29 cellular contexts compared by ENCODE assay signal in genomic region chr2:217828336-217828735, GRCh38.
DNase-seq lines count a peak whose midpoint lies in the region; ATAC-seq and TF ChIP-seq lines count a peak whose summit lies in the region.
"Had no signal": no experiment of that assay in that cellular context is flagged by ENCODE, and none has a peak within 500 bp of the region (broad histone marks: within the 10 kb centered on the region; RNA-seq: fewer than 3 reads in every experiment).

No MANE protein-coding gene starts in this region.

- H3K9me3 Mint-ChIP-seq in dendritic cell treated with granulocyte-macrophage colony-stimulating factor and Interleukin-4, amounts not matched to agents 40 ng/mL and 50 ng/mL, for 4 days: no peaks in the 10 kb centered on the region
- no peaks in the 10 kb centered on the region for H3K9me3 Mint-ChIP-seq in H9
- H3K9me3 Mint-ChIP-seq: activated naive CD4-positive, alpha-beta T cell treated with anti-CD3 and anti-CD28 coated beads, Interleukin-2, amount 50 U/mL, for 72 hours; activated T-helper 17 cell treated with anti-CD3 and anti-CD28 coated beads, Interleukin-2, amount 50 U/mL, for 72 hours; naive thymus-derived CD4-positive, alpha-beta T cell had no signal

- peaks cover 18% of the 10 kb centered on the region for H3K4me1 ChIP-seq in GM23248 (ENCODE audit: insufficient read depth)
- peaks cover 20 to 28% of the 10 kb centered on the region in 2 donors for H3K4me1 ChIP-seq in lung (ENCODE audit: control insufficient read depth in 2 of 2, insufficient read depth in 2 of 2, low read length in 2 of 2)
- peaks cover 10 to 66% (median 37%) of the 10 kb centered on the region in 4 donors for H3K4me1 ChIP-seq in stomach
- H3K4me1 ChIP-seq in H9 (ENCODE audit: insufficient read depth, low read length): no peaks in the 10 kb centered on the region
- H3K4me1 ChIP-seq: BE2C, HAP-1 had no signal

- H4K20me1 ChIP-seq in GM23248 (ENCODE audit: insufficient read depth): no peaks in the 10 kb centered on the region
- H4K20me1 ChIP-seq in H9 (ENCODE audit: control insufficient read depth, insufficient read depth, insufficient read length): no peaks in the 10 kb centered on the region

- no peak for TF ChIP-seq POLR2A in stomach (IDR thresholded peaks at IDR 0.05)

- no peak overlapping the region for H2AK5ac ChIP-seq in H9 (ENCODE audit: insufficient read length, low read length)

- no peak overlapping the region for H3K18ac ChIP-seq in H9 (ENCODE audit: insufficient read length, low read depth, low read length)

- H2BK12ac ChIP-seq in H9 (ENCODE audit: insufficient read length, low read depth, low read length): no peak overlapping the region

- DNase-seq in GM23248: no peak
- DNase-seq in lung (ENCODE audit: low spot score): no peak
- no peak for DNase-seq in stomach
- no peak for DNase-seq in H9
- no peak for DNase-seq in T-helper 9 cell
- no peak for DNase-seq in DMS153 treated with DMSO at 0.1 percent for 48 hours (lab: John Stamatoyannopoulos, UW; ENCODE audit: unreplicated experiment)
- DNase-seq: activated CD4-positive, alpha-beta T cell treated with anti-CD3 and anti-CD28 coated beads, Interleukin-2, amount 50 U/mL, for 48 hours; activated CD4-positive, CD25-positive, alpha-beta regulatory T cell; activated CD8-positive, alpha-beta memory T cell treated with anti-CD3 and anti-CD28 coated beads, Interleukin-2, amount 50 U/mL, for 4 hours; BE2C; effector memory CD4-positive, alpha-beta T cell; islet precursor cell; mesendoderm; naive thymus-derived CD4-positive, alpha-beta T cell; NCI-H2171; NCI-H524; occipital lobe; PC-3; retina; SIG-M5; stimulated activated naive CD4-positive, alpha-beta T cell treated with Interleukin-2 at 50 U/mL for 16 hours; SW 1271 had no signal

- no peaks in the 10 kb centered on the region for H3K79me1 ChIP-seq in H9 (ENCODE audit: insufficient read depth, low read depth, low read length, poor library complexity, severe bottlenecking)

- no peak overlapping the region for H3K56ac ChIP-seq in H9 (ENCODE audit: insufficient read length, low read depth, low read length)

- H4K5ac ChIP-seq in H9 (ENCODE audit: insufficient read length, low read depth, low read length): no peak overlapping the region

- H4K91ac ChIP-seq in H9 (ENCODE audit: insufficient read length, low read depth, low read length): no peak overlapping the region

- H3K23me2 ChIP-seq in H9 (ENCODE audit: insufficient read length, low read depth, low read length, poor library complexity, severe bottlenecking): no peaks in the 10 kb centered on the region

- H3K9ac ChIP-seq in GM23248 (peak overlapping the region; percentile 31; the same call in 1 of the 2 replicates), H9 (ENCODE audit: extremely low read depth, insufficient read length, low read length) (no peak overlapping the region)

- H3K36me3 ChIP-seq in GM23248 (ENCODE audit: low read depth) (peaks cover 21% of the 10 kb centered on the region), lung (ENCODE audit: control insufficient read depth in 2 of 2, insufficient read depth in 2 of 2, low read length in 2 of 2) (peaks cover 20 to 58% of the 10 kb centered on the region in 2 donors), stomach (peaks cover 40 to 82% (median 70%) of the 10 kb centered on the region in 4 donors)
- H3K36me3 ChIP-seq: HAP-1 had no signal

- no peak overlapping the region for H3K23ac ChIP-seq in H9 (ENCODE audit: insufficient read length, low read depth, low read length)

- TF ChIP-seq CTCF in lung (IDR thresholded peaks at IDR 0.05; ENCODE audit: control extremely low read depth, extremely low read depth) (no peak), stomach (IDR thresholded peaks at IDR 0.05) (no peak), H9 (conservative IDR thresholded peaks at IDR 0.05) (no peak)

- in situ Hi-C loops in GM23248 (cut with MboI): no loop called here

- no peak overlapping the region for H3T11ph ChIP-seq in H9 (ENCODE audit: low read length)

- H3K9me3 ChIP-seq in GM23248 (ENCODE audit: low read depth) (no peaks in the 10 kb centered on the region), lung (ENCODE audit: control insufficient read depth in 2 of 2, insufficient read depth in 1 of 2, low read length in 1 of 2) (no peaks in the 10 kb centered on the region), stomach (no peaks in the 10 kb centered on the region), H9 (ENCODE audit: control insufficient read depth, low read depth, low read length) (no peaks in the 10 kb centered on the region)
- H3K9me3 ChIP-seq: BE2C, HAP-1 had no signal

- peak overlapping the region; percentile 90 for H3K27ac Mint-ChIP-seq in dendritic cell treated with granulocyte-macrophage colony-stimulating factor and Interleukin-4, amounts not matched to agents 40 ng/mL and 50 ng/mL, for 4 days
- H3K27ac Mint-ChIP-seq in H9: no peak overlapping the region; a peak in 1 of 7 replicates
- H3K27ac Mint-ChIP-seq: activated naive CD4-positive, alpha-beta T cell treated with anti-CD3 and anti-CD28 coated beads, Interleukin-2, amount 50 U/mL, for 72 hours; activated T-helper 17 cell treated with anti-CD3 and anti-CD28 coated beads, Interleukin-2, amount 50 U/mL, for 72 hours; naive thymus-derived CD4-positive, alpha-beta T cell had no signal

- H3K27ac ChIP-seq in GM23248: peak overlapping the region; percentile 51
- H3K27ac ChIP-seq in lung (ENCODE audit: low read depth in 1 of 2, low read length in 1 of 2): peak overlapping the region; percentile 68 to 86
- peak overlapping the region in 4 of 5 donors; percentile 38 to 67 (median 56) for H3K27ac ChIP-seq in stomach
- no peak overlapping the region for H3K27ac ChIP-seq in H9 (ENCODE audit: insufficient read length, low read depth, low read length)
- H3K27ac ChIP-seq: HL-60 had no signal

- H3K79me2 ChIP-seq in GM23248 (ENCODE audit: insufficient read depth) (peaks cover 30% of the 10 kb centered on the region), H9 (ENCODE audit: insufficient read depth, low read length) (no peaks in the 10 kb centered on the region)

- peaks cover 22% of the 10 kb centered on the region for H3F3A ChIP-seq in GM23248 (ENCODE audit: insufficient read depth)

- H2BK5ac ChIP-seq in H9 (ENCODE audit: insufficient read length, low read length): no peak overlapping the region

- H2AFZ ChIP-seq in GM23248 (no peak overlapping the region), H9 (ENCODE audit: low read length) (no peak overlapping the region)

- intact Hi-C loops in dendritic cell treated with granulocyte-macrophage colony-stimulating factor and Interleukin-4, amounts not matched to agents 40 ng/mL and 50 ng/mL, for 4 days (cut with micrococcal nuclease): no loop called here
- intact Hi-C loops in stomach (cut with DNase I; ENCODE audit: low total_unique reads): no loop called here

- H4K8ac ChIP-seq in H9 (replicated peaks; ENCODE audit: insufficient read length, low read depth, low read length): no peak overlapping the region

- peaks cover 67% of the 10 kb centered on the region for H3K36me3 Mint-ChIP-seq in dendritic cell treated with granulocyte-macrophage colony-stimulating factor and Interleukin-4, amounts not matched to agents 40 ng/mL and 50 ng/mL, for 4 days (ENCODE audit: low read depth)
- H3K36me3 Mint-ChIP-seq in H9 (ENCODE audit: insufficient read depth in 1 of 3, low read depth in 3 of 3): no peaks in the 10 kb centered on the region
- H3K36me3 Mint-ChIP-seq: activated naive CD4-positive, alpha-beta T cell treated with anti-CD3 and anti-CD28 coated beads, Interleukin-2, amount 50 U/mL, for 72 hours; naive thymus-derived CD4-positive, alpha-beta T cell had no signal

- TF ChIP-seq EP300 in stomach (IDR thresholded peaks at IDR 0.05): no peak

- H3K4me3 ChIP-seq in GM23248 (no peak overlapping the region), lung (no peak overlapping the region), stomach (no peak overlapping the region)
- H3K4me3 ChIP-seq: HAP-1 had no signal

- H2BK120ac ChIP-seq in H9 (ENCODE audit: low read depth, low read length, poor library complexity, severe bottlenecking): no peak overlapping the region

- no peak overlapping the region for H2BK20ac ChIP-seq in H9 (ENCODE audit: low read depth, low read length, poor library complexity, severe bottlenecking)

- H3K27me3 Mint-ChIP-seq in dendritic cell treated with granulocyte-macrophage colony-stimulating factor and Interleukin-4, amounts not matched to agents 40 ng/mL and 50 ng/mL, for 4 days: peaks cover 15% of the 10 kb centered on the region
- H3K27me3 Mint-ChIP-seq in H9 (ENCODE audit: low read depth): peaks cover 4% of the 10 kb centered on the region; the same call in 1 of the 2 replicates

- H3K4me3 Mint-ChIP-seq in dendritic cell treated with granulocyte-macrophage colony-stimulating factor and Interleukin-4, amounts not matched to agents 40 ng/mL and 50 ng/mL, for 4 days: no peak overlapping the region
- H3K4me3 Mint-ChIP-seq in H9: no peak overlapping the region
- H3K4me3 Mint-ChIP-seq: activated T-helper 17 cell treated with anti-CD3 and anti-CD28 coated beads, Interleukin-2, amount 50 U/mL, for 72 hours; naive thymus-derived CD4-positive, alpha-beta T cell had no signal

- H3K4ac ChIP-seq in H9 (ENCODE audit: low read depth, low read length): no peak overlapping the region

- H3K9me2 ChIP-seq in GM23248 (ENCODE audit: insufficient read depth): no peaks in the 10 kb centered on the region

- no peak overlapping the region for H3K4me2 ChIP-seq in GM23248 (ENCODE audit: unreplicated experiment)
- H3K4me2 ChIP-seq in H9 (ENCODE audit: insufficient read depth, insufficient read length, low read length): no peak overlapping the region

- H2BK15ac ChIP-seq in H9 (ENCODE audit: low read depth, low read length): no peak overlapping the region

- no peak overlapping the region for H3K14ac ChIP-seq in H9 (ENCODE audit: insufficient read depth, low read length)

- ATAC-seq in lung (ENCODE audit: insufficient read depth, low FRiP score) (no peak), GM19023 (IDR thresholded peaks at IDR 0.05; ENCODE audit: unreplicated experiment) (no peak)
- ATAC-seq: activated naive CD4-positive, alpha-beta T cell treated with anti-CD3 and anti-CD28 coated beads, Interleukin-2, amount 50 U/mL, for 72 hours; activated T-helper 17 cell treated with anti-CD3 and anti-CD28 coated beads, Interleukin-2, amount 50 U/mL, for 72 hours; esophagus mucosa; naive thymus-derived CD4-positive, alpha-beta T cell; PC-3 had no signal

- no peaks in the 10 kb centered on the region for H3K27me3 ChIP-seq in GM23248 (replicated peaks; ENCODE audit: insufficient read depth)
- no peaks in the 10 kb centered on the region for H3K27me3 ChIP-seq in lung (ENCODE audit: control insufficient read depth, insufficient read depth)
- no peaks in the 10 kb centered on the region for H3K27me3 ChIP-seq in stomach
- no peaks in the 10 kb centered on the region for H3K27me3 ChIP-seq in H9 (ENCODE audit: insufficient read depth, low read length)
- H3K27me3 ChIP-seq: BE2C had no signal

- peaks cover 44% of the 10 kb centered on the region for H3K4me1 Mint-ChIP-seq in dendritic cell treated with granulocyte-macrophage colony-stimulating factor and Interleukin-4, amounts not matched to agents 40 ng/mL and 50 ng/mL, for 4 days (ENCODE audit: low read depth)
- H3K4me1 Mint-ChIP-seq in H9: peaks cover 4 to 19% of the 10 kb centered on the region in 2 experiments
- H3K4me1 Mint-ChIP-seq: activated T-helper 17 cell treated with anti-CD3 and anti-CD28 coated beads, Interleukin-2, amount 50 U/mL, for 72 hours; naive thymus-derived CD4-positive, alpha-beta T cell had no signal

- 83 to 90% methylated on average over 4 of the region's 4 CpGs for WGBS in GM23248 (ENCODE audit: low coverage in 1 of 2, low lambda C conversion rate in 2 of 2, missing lambda C conversion rate in 2 of 2), 2 experiments
- WGBS in lung, 2 donors: 81 to 86% methylated on average over 4 of the region's 4 CpGs
- WGBS in stomach, 5 donors: 64 to 85% (median 82%) methylated on average over 4 of the region's 4 CpGs
- no CpG with 5 or more reads among the region's 4 CpGs for WGBS in H9 (ENCODE audit: extremely low coverage, insufficient read length, low lambda C conversion rate)
